Comparison of ENCODE assay signal across 8 cellular contexts in genomic region chr20:37095609-37096414, GRCh38. TPM values are rescaled to one million over a fixed set of nuclear protein-coding genes. Genes with fewer than 3 reads are reported as not detected.
A peak's percentile ranks its signal among the peaks of the same experiment; 100 is the strongest.
DNase-seq lines count a peak whose midpoint lies in the region; ATAC-seq, FAIRE-seq and TF ChIP-seq lines count a peak whose summit lies in the region.

Gene RBL1 (minus strand): TSS chr20:37095997. CDS start chr20:37095928, 69 bp downstream.

- no peak for TF ChIP-seq CTCF in astrocyte (IDR thresholded peaks at IDR 0.05; ENCODE audit: insufficient read depth, low read depth, low read length)

- H3K4me3 Mint-ChIP-seq in astrocyte (ENCODE audit: unreplicated experiment): peak within 1 kb of the TSS; percentile 98

- 1% methylated on average over 55 to 58 of the region's 58 CpGs for WGBS in aorta, 2 donors

- FAIRE-seq in GM12892 (lab: Jason Lieb, UNC): peak; percentile 80
- FAIRE-seq in astrocyte (lab: Jason Lieb, UNC): no peak

- no peaks in the 10 kb centered on the region for H3K9me3 ChIP-seq in astrocyte (ENCODE audit: insufficient read depth, low read depth, low read length)
- no peaks in the 10 kb centered on the region for H3K9me3 ChIP-seq in aorta (ENCODE audit: control insufficient read depth, low read length)

- H2AFZ ChIP-seq in astrocyte (ENCODE audit: low read depth, low read length): peak within 1 kb of the TSS; percentile 100

- H3K79me2 ChIP-seq in astrocyte (ENCODE audit: insufficient read depth, low read length): peaks cover 28% of the 10 kb centered on the region

- no peaks in the 10 kb centered on the region for H3K9me3 Mint-ChIP-seq in astrocyte (ENCODE audit: unreplicated experiment)

- H3K4me1 ChIP-seq in astrocyte (ENCODE audit: insufficient read depth, low read length): peaks cover 10% of the 10 kb centered on the region
- no peaks in the 10 kb centered on the region for H3K4me1 ChIP-seq in rectal smooth muscle tissue (ENCODE audit: control insufficient read depth, insufficient read depth, low read length)
- H3K4me1 ChIP-seq in aorta (ENCODE audit: control insufficient read depth in 1 of 2, insufficient read depth in 2 of 2, low read length in 2 of 2): no peaks in the 10 kb centered on the region

- H4K20me1 ChIP-seq in astrocyte (ENCODE audit: insufficient read depth, low read length): no peaks in the 10 kb centered on the region

- ATAC-seq in HG02885 (IDR thresholded peaks at IDR 0.05; ENCODE audit: poor library complexity, unreplicated experiment): peak; percentile 75
- peak; percentile 93 for ATAC-seq in aorta (ENCODE audit: low FRiP score)

- DNase-seq in GM12892 (ENCODE audit: insufficient read length) (peak; percentile 63), NCI-H187 (lab: John Stamatoyannopoulos, UW) (peak; percentile 79 to 94), astrocyte (ENCODE audit: low read depth) (peak; percentile 77), hepatic stellate cell (ENCODE audit: low spot score) (peak; percentile 77), aorta (peak; percentile 87 to 93)

- no peaks in the 10 kb centered on the region for H3K36me3 Mint-ChIP-seq in astrocyte (ENCODE audit: low read depth, unreplicated experiment)

- H3K36me3 ChIP-seq in astrocyte (ENCODE audit: insufficient read depth, low read length) (no peaks in the 10 kb centered on the region), rectal smooth muscle tissue (ENCODE audit: control insufficient read depth, insufficient read depth, low read length) (no peaks in the 10 kb centered on the region), aorta (ENCODE audit: control insufficient read depth in 1 of 2, insufficient read depth in 2 of 2, low read length in 1 of 2) (no peaks in the 10 kb centered on the region)

- TF ChIP-seq POLR2A in GM12892 (IDR thresholded peaks at IDR 0.05; ENCODE audit: low read depth, low read length): peak; percentile 95

- H3K4me2 ChIP-seq in astrocyte (ENCODE audit: low read length): peak within 1 kb of the TSS; percentile 96

- peak within 1 kb of the TSS; percentile 93 for H3K27ac Mint-ChIP-seq in astrocyte (ENCODE audit: unreplicated experiment)

- H3K9ac ChIP-seq in astrocyte (ENCODE audit: low read length) (peak within 1 kb of the TSS; percentile 89), rectal smooth muscle tissue (ENCODE audit: low read length) (peak within 1 kb of the TSS; percentile 74)

- no peaks in the 10 kb centered on the region for H3K27me3 Mint-ChIP-seq in astrocyte (ENCODE audit: low read depth, unreplicated experiment)

- intact Hi-C loops in T-helper 2 cell treated with Interferon-gamma antibody and Interleukin-4, amounts not matched to agents 100 ng/mL and 5 ng/mL, for 36 hours (cut with micrococcal nuclease): loop anchor here (1.0 to 10.0 kb wide), 5 partner anchors 53 to 634 kb away; partner anchors contain the start of genes MROH8 and RPN2
- intact Hi-C loops in aorta (cut with DNase I): no loop called here

- H3K4me1 Mint-ChIP-seq in astrocyte (ENCODE audit: low read depth, unreplicated experiment): no peaks in the 10 kb centered on the region

- H3K27me3 ChIP-seq in astrocyte (ENCODE audit: insufficient read depth, low read length) (no peaks in the 10 kb centered on the region), rectal smooth muscle tissue (ENCODE audit: control insufficient read depth, insufficient read depth, low read length) (no peaks in the 10 kb centered on the region), aorta (ENCODE audit: control insufficient read depth in 1 of 2, insufficient read depth in 2 of 2, low read length in 1 of 2) (no peaks in the 10 kb centered on the region)

- H3K4me3 ChIP-seq in astrocyte (ENCODE audit: insufficient read depth, low read depth, low read length) (peak within 1 kb of the TSS; percentile 73), rectal smooth muscle tissue (ENCODE audit: low read length) (peak within 1 kb of the TSS; percentile 92), aorta (ENCODE audit: low read length in 2 of 2) (peak within 1 kb of the TSS; percentile 12 to 52)

- H3K27ac ChIP-seq in astrocyte (ENCODE audit: low read depth, low read length) (peak within 1 kb of the TSS; percentile 83), rectal smooth muscle tissue (ENCODE audit: low read depth, low read length) (peak within 1 kb of the TSS; percentile 68), aorta (ENCODE audit: low read depth in 1 of 2, low read length in 2 of 2) (no peak within 1 kb of the TSS)

RNA-seq across cellular contexts. Expression of gene RBL1, which starts in this region (rescaled TPM):
- polyA plus RNA-seq in GM12892 (2012; ENCODE audit: missing spikeins): 9.4 TPM
- 52.1 and 53.7 TPM in 2 replicates for total RNA-seq in T-helper 2 cell treated with Interferon-gamma antibody and Interleukin-4, amounts not matched to agents 100 ng/mL and 5 ng/mL, for 36 hours
- total RNA-seq in astrocyte: 2.4 and 3.4 TPM in 2 replicates
- 1 to 10 TPM; 5.6 to 8.9 TPM for total RNA-seq in aorta
- polyA plus RNA-seq in aorta: 1 to 10 TPM in 1 of 2 donors, under 1 TPM in 1; 0.38 to 1.8 TPM

Comparison
In these comparisons a context has a peak if more than half of its experiments do, and no peak if none do; other contexts are left out.
1. H3K27ac ChIP-seq: peak in astrocyte (single experiment) and rectal smooth muscle tissue (single experiment); none in aorta (0 of 2).
2. H3K4me3 ChIP-seq: peak in every context shown above with its lines; median percentile 92 in rectal smooth muscle tissue; 73 in astrocyte; 32 in aorta.
3. Peak in every context shown above with its lines, with median percentiles within 50 percentile points of each other: DNase-seq.